Comparison of ENCODE assay signal across 19 cellular contexts in genomic region chr14:53023325-53023724, GRCh38.
DNase-seq lines count a peak whose midpoint lies in the region; ATAC-seq, FAIRE-seq and TF ChIP-seq lines count a peak whose summit lies in the region.
"Had no signal": no experiment of that assay in that cellular context is flagged by ENCODE, and none has a peak within 500 bp of the region (broad histone marks: within the 10 kb centered on the region; RNA-seq: fewer than 3 reads in every experiment).

No MANE protein-coding gene starts in this region.

- TF ChIP-seq RAD21 in K562 (CRISPR knock-in tag; conservative IDR thresholded peaks at IDR 0.05 in 1 of 2, IDR thresholded peaks at IDR 0.05 in 1 of 2) = no peak

- no TSS peak for BruUV-seq in K562 (replicated peaks; lab: Mats Ljungman, UMichigan)

- intact Hi-C loops in K562 (cut with micrococcal nuclease) (no loop called here), lower lobe of right lung (cut with DNase I) (no loop called here)

- no peak overlapping the region for H3K4me3 ChIP-seq in K562
- H3K4me3 ChIP-seq in osteoblast (ENCODE audit: insufficient read depth, low read length) = no peak overlapping the region
- no peak overlapping the region for H3K4me3 ChIP-seq in lower lobe of right lung
- H3K4me3 ChIP-seq: GM12878, GM23338 had no signal

- H3K9me3 Mint-ChIP-seq in HFFc6 = no peaks in the 10 kb centered on the region
- H3K9me3 Mint-ChIP-seq: GM23338 had no signal

- no peak for TF ChIP-seq POLR2A in K562 (conservative IDR thresholded peaks at IDR 0.05)

- no peak overlapping the region for H3K27ac ChIP-seq in K562 (ENCODE audit: extremely low read depth, low read depth, low read length)
- peak overlapping the region; percentile 25 for H3K27ac ChIP-seq in osteoblast (ENCODE audit: low read depth, low read length)
- H3K27ac ChIP-seq in lower lobe of right lung = no peak overlapping the region

- TF ChIP-seq EP300 in K562 (IDR thresholded peaks at IDR 0.05; ENCODE audit: low read length) = no peak

- in situ Hi-C loops in K562 (cut with MboI) = no loop called here

- H4K20me1 ChIP-seq in K562 (replicated peaks; ENCODE audit: control insufficient read depth, insufficient read depth, low read length) (no peaks in the 10 kb centered on the region), osteoblast (ENCODE audit: insufficient read depth, low read length) (no peaks in the 10 kb centered on the region)

- ATAC-seq in K562 (no peak), lower lobe of right lung (no peak), omental fat pad (ENCODE audit: low FRiP score) (no peak)
- ATAC-seq: GM12878, GM23338, HCT116 had no signal

- peaks cover 48% of the 10 kb centered on the region for H3K4me1 Mint-ChIP-seq in HFFc6 (ENCODE audit: low read depth)

- no peak for TF ChIP-seq CTCF in HFFc6 (IDR thresholded peaks at IDR 0.05)
- TF ChIP-seq CTCF in K562 (IDR thresholded peaks at IDR 0.05 in 2 of 3, conservative IDR thresholded peaks at IDR 0.05 in 1 of 3; ENCODE audit: insufficient read depth in 2 of 3, low read depth in 1 of 3, low read length in 3 of 3) = no peak
- no peak for TF ChIP-seq CTCF in osteoblast (IDR thresholded peaks at IDR 0.05; ENCODE audit: extremely low read depth, low read depth, low read length)
- no peak for TF ChIP-seq CTCF in lower lobe of right lung (IDR thresholded peaks at IDR 0.05)
- TF ChIP-seq CTCF in omental fat pad (IDR thresholded peaks at IDR 0.05) = no peak

- FAIRE-seq in K562 (lab: Jason Lieb, UNC) = no peak
- FAIRE-seq: G401.6, GM12878 had no signal

- POLR2A ChIA-PET in K562 (lab: Yijun Ruan, JAX) = no interaction called here

- 0% methylated on average over 3 of the region's 3 CpGs for WGBS in K562 (ENCODE audit: insufficient coverage, low coverage, missing lambda C conversion rate)

- 0 out of 2 replicates have a peak overlapping the region, but pooled peaks have one; percentile 55 for H3K27ac Mint-ChIP-seq in HFFc6
- H3K27ac Mint-ChIP-seq: CD4-positive, alpha-beta memory T cell; GM23338; H9 had no signal

- H3K27me3 Mint-ChIP-seq in HFFc6 (ENCODE audit: insufficient read depth) = peaks cover 6% of the 10 kb centered on the region

- H3K4me2 ChIP-seq in K562 (ENCODE audit: insufficient read depth, low read length) (no peak overlapping the region), osteoblast (ENCODE audit: insufficient read depth, low read length) (no peak overlapping the region)
- H3K4me2 ChIP-seq: GM23338 had no signal

- H3K9ac ChIP-seq in K562 (ENCODE audit: insufficient read depth in 1 of 2, low read depth in 2 of 2, low read length in 2 of 2) = no peak overlapping the region

- H3K27me3 ChIP-seq in K562 (ENCODE audit: control insufficient read depth in 2 of 2, insufficient read depth in 2 of 2, low read length in 2 of 2) = no peaks in the 10 kb centered on the region
- no peaks in the 10 kb centered on the region for H3K27me3 ChIP-seq in osteoblast (ENCODE audit: insufficient read depth, low read length)
- H3K27me3 ChIP-seq in lower lobe of right lung (ENCODE audit: low read depth) = no peaks in the 10 kb centered on the region

- DNase-seq in HFFc6 (no peak), K562 (ENCODE audit: extremely low read depth in 1 of 4, low spot score in 3 of 4) (no peak), osteoblast (ENCODE audit: insufficient read length, low spot score, missing footprints) (peak; percentile 6), lower lobe of right lung (no peak), NCI-H1417 treated with DMSO at 0.1 percent for 48 hours (lab: John Stamatoyannopoulos, UW) (no peak), omental fat pad (ENCODE audit: low spot score) (no peak), NCI-H2081 treated with DMSO at 0.1 percent for 48 hours (lab: John Stamatoyannopoulos, UW) (no peak)
- DNase-seq: 8988T; C1 segment of cervical spinal cord; Calu3; CD4-positive, alpha-beta memory T cell; COR-L47; DMS153; DND-41; H9 had no signal

- H3K79me2 ChIP-seq in K562 (ENCODE audit: control insufficient read depth, insufficient read depth, low read length) (no peaks in the 10 kb centered on the region), osteoblast (ENCODE audit: insufficient read depth, low read length) (no peaks in the 10 kb centered on the region)

- H3K36me3 Mint-ChIP-seq in HFFc6 (ENCODE audit: low read depth) = no peaks in the 10 kb centered on the region

- H3K9me1 ChIP-seq in K562 (ENCODE audit: control insufficient read depth, insufficient read depth, low read length) = no peaks in the 10 kb centered on the region

- H3K4me1 ChIP-seq in K562 (replicated peaks in 1 of 2; ENCODE audit: control insufficient read depth in 2 of 2, insufficient read depth in 2 of 2, low read length in 2 of 2) (no peaks in the 10 kb centered on the region), osteoblast (ENCODE audit: insufficient read depth, low read length) (peaks cover 28% of the 10 kb centered on the region), lower lobe of right lung (no peaks in the 10 kb centered on the region)

- H3K4me3 Mint-ChIP-seq in HFFc6 = no peak overlapping the region
- H3K4me3 Mint-ChIP-seq: CD4-positive, alpha-beta memory T cell; GM23338; H9 had no signal

- CTCF ChIA-PET in K562 (lab: Yijun Ruan, JAX; ENCODE audit: low intra/inter-chr PET ratio) = no interaction called here

- H3K36me3 ChIP-seq in K562 (ENCODE audit: control insufficient read depth, insufficient read depth, low read length) = no peaks in the 10 kb centered on the region
- no peaks in the 10 kb centered on the region for H3K36me3 ChIP-seq in osteoblast (ENCODE audit: insufficient read depth, low read length)
- no peaks in the 10 kb centered on the region for H3K36me3 ChIP-seq in lower lobe of right lung

- H2AFZ ChIP-seq in K562 (ENCODE audit: low read depth, low read length) (no peak overlapping the region), osteoblast (ENCODE audit: low read length) (no peak overlapping the region)
- H2AFZ ChIP-seq: GM23338 had no signal

- no peaks in the 10 kb centered on the region for H3K9me3 ChIP-seq in K562 (replicated peaks; ENCODE audit: control insufficient read depth, insufficient read depth, low read depth, low read length)
- H3K9me3 ChIP-seq in osteoblast (ENCODE audit: low read depth, low read length) = no peaks in the 10 kb centered on the region
- H3K9me3 ChIP-seq in lower lobe of right lung = no peaks in the 10 kb centered on the region

TF ChIP-seq in K562, 482 proteins besides CTCF, POLR2A, EP300 and RAD21:
- TF ChIP-seq CHCHD3 (CRISPR knock-in tag; IDR thresholded peaks at IDR 0.05) (no peak), ZNF384 (IDR thresholded peaks at IDR 0.05; ENCODE audit: low read depth, low read length) (no peak), POLR2B (IDR thresholded peaks at IDR 0.05; ENCODE audit: low read depth, partially characterized antibody) (no peak), THRB (CRISPR knock-in tag; conservative IDR thresholded peaks at IDR 0.05) (no peak), CBFA2T2 (conservative IDR thresholded peaks at IDR 0.05) (no peak), ZNF316 (IDR thresholded peaks at IDR 0.05) (peak; percentile 34; the same call in 1 of the 2 replicates), C11orf30 (IDR thresholded peaks at IDR 0.05; ENCODE audit: low read depth) (peak; percentile 31; the same call in 1 of the 2 replicates), ZNF175 (CRISPR knock-in tag; IDR thresholded peaks at IDR 0.05; ENCODE audit: low read depth) (no peak), CREB5 (CRISPR knock-in tag; IDR thresholded peaks at IDR 0.05) (no peak)
